1 cellular context compared by ENCODE assay signal in the genomic region with DNA sequence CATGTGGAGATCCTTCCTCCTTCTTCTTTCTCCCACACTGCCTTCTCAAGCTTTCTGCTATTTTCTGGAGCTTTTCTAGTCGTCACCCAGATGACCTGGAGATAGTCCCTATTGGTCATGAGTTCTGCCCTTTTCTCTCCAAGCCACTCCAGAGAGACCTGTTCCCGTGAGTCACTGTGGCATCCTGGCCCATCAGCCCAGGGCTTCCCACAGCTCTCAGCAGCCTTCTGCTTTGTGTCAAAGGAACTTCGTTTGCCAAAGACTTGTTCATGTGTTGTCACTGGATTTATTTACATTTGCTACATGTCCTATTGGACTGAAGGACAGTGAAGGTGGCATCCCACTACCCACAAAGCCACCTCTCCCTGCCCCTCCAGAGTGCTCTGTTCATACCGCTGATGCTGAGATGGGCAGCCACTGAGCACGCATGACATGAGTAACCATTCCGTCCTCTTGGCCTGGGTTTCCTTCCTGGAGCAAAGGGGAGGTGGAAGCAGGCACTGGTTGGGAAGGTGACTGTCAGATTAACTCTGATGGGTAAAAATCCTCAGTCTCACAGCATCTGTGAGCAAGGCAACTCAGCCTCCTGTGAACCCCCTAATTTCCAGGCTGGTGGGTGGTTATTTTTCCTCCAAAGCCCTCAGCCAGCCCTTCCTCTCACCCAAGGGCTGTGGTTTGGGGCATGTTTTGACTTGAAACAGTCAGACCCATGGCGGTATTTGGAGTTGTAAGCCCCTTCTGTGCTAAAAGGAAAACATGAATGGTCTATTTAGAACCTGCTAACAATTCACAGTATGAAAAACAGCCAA.
TF ChIP-seq lines count a peak whose summit lies in the region.

No MANE protein-coding gene starts in this region.

TF ChIP-seq in GM12878, 131 proteins besides CTCF, POLR2A, EP300 and RAD21:
- TF ChIP-seq NRF1 (conservative IDR thresholded peaks at IDR 0.05; ENCODE audit: low read depth, low read length), result no peak
- peak; percentile 23; the same call in 1 of the 2 replicates for TF ChIP-seq RUNX3 (IDR thresholded peaks at IDR 0.05; ENCODE audit: low read length)
